ENCODE assay signal across 1 cellular context in the genomic region with DNA sequence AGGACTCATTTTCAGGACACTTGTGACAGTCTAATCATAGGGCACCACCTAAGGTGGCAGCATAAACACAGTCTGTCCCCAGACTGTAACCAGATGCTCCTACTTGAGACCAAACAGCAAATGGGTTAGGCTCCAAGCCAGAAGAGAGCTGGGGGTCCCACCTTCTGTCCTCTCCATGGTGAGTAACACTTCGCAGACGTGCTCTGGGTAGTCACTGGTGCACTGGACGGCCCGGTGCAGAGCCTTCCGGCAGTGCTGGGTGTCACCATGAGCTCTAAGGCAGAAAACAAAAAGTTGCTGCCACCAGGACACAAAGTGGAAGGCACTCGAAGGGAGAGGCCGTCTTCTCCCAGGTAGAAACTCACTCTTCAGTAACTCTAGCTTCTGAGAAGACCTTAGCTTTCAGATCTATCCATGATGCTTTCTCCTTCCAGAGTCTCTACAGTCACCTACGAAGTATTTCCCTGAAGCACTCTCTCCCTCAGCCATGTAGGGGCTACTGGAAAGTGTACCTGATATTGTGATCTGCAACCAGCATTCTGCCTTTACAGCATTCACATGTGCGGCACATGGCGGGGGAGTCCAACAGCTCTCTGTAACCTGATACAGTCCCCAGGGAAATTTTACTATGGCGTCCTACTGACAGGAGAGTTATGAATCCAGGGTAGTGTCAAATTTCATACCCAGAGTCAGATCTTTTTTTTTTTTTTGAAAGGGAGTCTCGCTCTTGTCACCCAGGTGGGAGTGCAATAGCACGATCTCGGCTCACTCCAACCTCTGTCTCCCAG.
TF ChIP-seq lines count a peak whose summit lies in the region.

No MANE protein-coding gene starts in this region.

TF ChIP-seq in K562, 482 proteins besides CTCF, POLR2A, EP300 and RAD21 (continued from another document):
- TF ChIP-seq, protein P1, sequence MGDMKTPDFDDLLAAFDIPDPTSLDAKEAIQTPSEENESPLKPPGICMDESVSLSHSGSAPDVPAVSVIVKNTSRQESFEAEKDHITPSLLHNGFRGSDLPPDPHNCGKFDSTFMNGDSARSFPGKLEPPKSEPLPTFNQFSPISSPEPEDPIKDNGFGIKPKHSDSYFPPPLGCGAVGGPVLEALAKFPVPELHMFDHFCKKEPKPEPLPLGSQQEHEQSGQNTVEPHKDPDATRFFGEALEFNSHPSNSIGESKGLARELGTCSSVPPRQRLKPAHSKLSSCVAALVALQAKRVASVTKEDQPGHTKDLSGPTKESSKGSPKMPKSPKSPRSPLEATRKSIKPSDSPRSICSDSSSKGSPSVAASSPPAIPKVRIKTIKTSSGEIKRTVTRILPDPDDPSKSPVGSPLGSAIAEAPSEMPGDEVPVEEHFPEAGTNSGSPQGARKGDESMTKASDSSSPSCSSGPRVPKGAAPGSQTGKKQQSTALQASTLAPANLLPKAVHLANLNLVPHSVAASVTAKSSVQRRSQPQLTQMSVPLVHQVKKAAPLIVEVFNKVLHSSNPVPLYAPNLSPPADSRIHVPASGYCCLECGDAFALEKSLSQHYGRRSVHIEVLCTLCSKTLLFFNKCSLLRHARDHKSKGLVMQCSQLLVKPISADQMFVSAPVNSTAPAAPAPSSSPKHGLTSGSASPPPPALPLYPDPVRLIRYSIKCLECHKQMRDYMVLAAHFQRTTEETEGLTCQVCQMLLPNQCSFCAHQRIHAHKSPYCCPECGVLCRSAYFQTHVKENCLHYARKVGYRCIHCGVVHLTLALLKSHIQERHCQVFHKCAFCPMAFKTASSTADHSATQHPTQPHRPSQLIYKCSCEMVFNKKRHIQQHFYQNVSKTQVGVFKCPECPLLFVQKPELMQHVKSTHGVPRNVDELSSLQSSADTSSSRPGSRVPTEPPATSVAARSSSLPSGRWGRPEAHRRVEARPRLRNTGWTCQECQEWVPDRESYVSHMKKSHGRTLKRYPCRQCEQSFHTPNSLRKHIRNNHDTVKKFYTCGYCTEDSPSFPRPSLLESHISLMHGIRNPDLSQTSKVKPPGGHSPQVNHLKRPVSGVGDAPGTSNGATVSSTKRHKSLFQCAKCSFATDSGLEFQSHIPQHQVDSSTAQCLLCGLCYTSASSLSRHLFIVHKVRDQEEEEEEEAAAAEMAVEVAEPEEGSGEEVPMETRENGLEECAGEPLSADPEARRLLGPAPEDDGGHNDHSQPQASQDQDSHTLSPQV (IDR thresholded peaks at IDR 0.05): peak; percentile 74; the same call in 1 of the 2 replicates
- TF ChIP-seq BHLHE40 (IDR thresholded peaks at IDR 0.05; ENCODE audit: low read length) (peak; percentile 74), SIX5 (IDR thresholded peaks at IDR 0.05; ENCODE audit: borderline replicate concordance in 1 of 2, insufficient read depth in 1 of 2, low read depth in 1 of 2, low read length in 2 of 2) (peak in 1 of 2 experiments; percentile 20; a peak in 1 of 4 replicates), YY1 (IDR thresholded peaks at IDR 0.05; ENCODE audit: borderline replicate concordance in 1 of 3, control insufficient read depth in 1 of 3, extremely low read depth in 1 of 3, insufficient read depth in 3 of 3, insufficient read length in 1 of 3, insufficient replicate concordance in 2 of 3, low read depth in 1 of 3, low read length in 2 of 3) (peak in 1 of 3 experiments; percentile 42), STAG1 (CRISPR knock-in tag; IDR thresholded peaks at IDR 0.05; ENCODE audit: borderline replicate concordance) (no peak)
- TF ChIP-seq, protein P2, sequence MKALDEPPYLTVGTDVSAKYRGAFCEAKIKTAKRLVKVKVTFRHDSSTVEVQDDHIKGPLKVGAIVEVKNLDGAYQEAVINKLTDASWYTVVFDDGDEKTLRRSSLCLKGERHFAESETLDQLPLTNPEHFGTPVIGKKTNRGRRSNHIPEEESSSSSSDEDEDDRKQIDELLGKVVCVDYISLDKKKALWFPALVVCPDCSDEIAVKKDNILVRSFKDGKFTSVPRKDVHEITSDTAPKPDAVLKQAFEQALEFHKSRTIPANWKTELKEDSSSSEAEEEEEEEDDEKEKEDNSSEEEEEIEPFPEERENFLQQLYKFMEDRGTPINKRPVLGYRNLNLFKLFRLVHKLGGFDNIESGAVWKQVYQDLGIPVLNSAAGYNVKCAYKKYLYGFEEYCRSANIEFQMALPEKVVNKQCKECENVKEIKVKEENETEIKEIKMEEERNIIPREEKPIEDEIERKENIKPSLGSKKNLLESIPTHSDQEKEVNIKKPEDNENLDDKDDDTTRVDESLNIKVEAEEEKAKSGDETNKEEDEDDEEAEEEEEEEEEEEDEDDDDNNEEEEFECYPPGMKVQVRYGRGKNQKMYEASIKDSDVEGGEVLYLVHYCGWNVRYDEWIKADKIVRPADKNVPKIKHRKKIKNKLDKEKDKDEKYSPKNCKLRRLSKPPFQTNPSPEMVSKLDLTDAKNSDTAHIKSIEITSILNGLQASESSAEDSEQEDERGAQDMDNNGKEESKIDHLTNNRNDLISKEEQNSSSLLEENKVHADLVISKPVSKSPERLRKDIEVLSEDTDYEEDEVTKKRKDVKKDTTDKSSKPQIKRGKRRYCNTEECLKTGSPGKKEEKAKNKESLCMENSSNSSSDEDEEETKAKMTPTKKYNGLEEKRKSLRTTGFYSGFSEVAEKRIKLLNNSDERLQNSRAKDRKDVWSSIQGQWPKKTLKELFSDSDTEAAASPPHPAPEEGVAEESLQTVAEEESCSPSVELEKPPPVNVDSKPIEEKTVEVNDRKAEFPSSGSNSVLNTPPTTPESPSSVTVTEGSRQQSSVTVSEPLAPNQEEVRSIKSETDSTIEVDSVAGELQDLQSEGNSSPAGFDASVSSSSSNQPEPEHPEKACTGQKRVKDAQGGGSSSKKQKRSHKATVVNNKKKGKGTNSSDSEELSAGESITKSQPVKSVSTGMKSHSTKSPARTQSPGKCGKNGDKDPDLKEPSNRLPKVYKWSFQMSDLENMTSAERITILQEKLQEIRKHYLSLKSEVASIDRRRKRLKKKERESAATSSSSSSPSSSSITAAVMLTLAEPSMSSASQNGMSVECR (CRISPR knock-in tag; IDR thresholded peaks at IDR 0.05): peak; percentile 46; the same call in 1 of the 2 replicates
- TF ChIP-seq, protein P3, sequence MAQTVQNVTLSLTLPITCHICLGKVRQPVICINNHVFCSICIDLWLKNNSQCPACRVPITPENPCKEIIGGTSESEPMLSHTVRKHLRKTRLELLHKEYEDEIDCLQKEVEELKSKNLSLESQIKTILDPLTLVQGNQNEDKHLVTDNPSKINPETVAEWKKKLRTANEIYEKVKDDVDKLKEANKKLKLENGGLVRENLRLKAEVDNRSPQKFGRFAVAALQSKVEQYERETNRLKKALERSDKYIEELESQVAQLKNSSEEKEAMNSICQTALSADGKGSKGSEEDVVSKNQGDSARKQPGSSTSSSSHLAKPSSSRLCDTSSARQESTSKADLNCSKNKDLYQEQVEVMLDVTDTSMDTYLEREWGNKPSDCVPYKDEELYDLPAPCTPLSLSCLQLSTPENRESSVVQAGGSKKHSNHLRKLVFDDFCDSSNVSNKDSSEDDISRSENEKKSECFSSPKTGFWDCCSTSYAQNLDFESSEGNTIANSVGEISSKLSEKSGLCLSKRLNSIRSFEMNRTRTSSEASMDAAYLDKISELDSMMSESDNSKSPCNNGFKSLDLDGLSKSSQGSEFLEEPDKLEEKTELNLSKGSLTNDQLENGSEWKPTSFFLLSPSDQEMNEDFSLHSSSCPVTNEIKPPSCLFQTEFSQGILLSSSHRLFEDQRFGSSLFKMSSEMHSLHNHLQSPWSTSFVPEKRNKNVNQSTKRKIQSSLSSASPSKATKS (CRISPR knock-in tag; IDR thresholded peaks at IDR 0.05): no peak
